9 cellular contexts compared by ENCODE assay signal in genomic region chr10:124043310-124044142, GRCh38. TPM values are rescaled to one million over a fixed set of nuclear protein-coding genes. Genes with fewer than 3 reads are reported as not detected.
DNase-seq lines count a peak whose midpoint lies in the region; ATAC-seq and TF ChIP-seq lines count a peak whose summit lies in the region.
"Had no signal": no experiment of that assay in that cellular context is flagged by ENCODE, and none has a peak within 500 bp of the region (broad histone marks: within the 10 kb centered on the region; RNA-seq: fewer than 3 reads in every experiment).

No MANE protein-coding gene starts in this region.

- POLR2A ChIA-PET in CD8-positive, alpha-beta memory T cell (lab: Charles Lee), result no interaction called here

- H3K9me3 ChIP-seq in right lobe of liver (no peaks in the 10 kb centered on the region), thyroid gland (no peaks in the 10 kb centered on the region)
- peaks cover 4% of the 10 kb centered on the region for H3K9me3 ChIP-seq in CD8-positive, alpha-beta memory T cell (ENCODE audit: low read length)

- H3K27me3 Mint-ChIP-seq in CD8-positive, alpha-beta memory T cell, result peaks cover 4 to 16% of the 10 kb centered on the region in 2 donors

- no peak for TF ChIP-seq POLR2A in right lobe of liver (IDR thresholded peaks at IDR 0.05)
- TF ChIP-seq POLR2A in thyroid gland (IDR thresholded peaks at IDR 0.05), result no peak

- CTCF ChIA-PET in CD8-positive, alpha-beta memory T cell (lab: Charles Lee), result no interaction called here

- H3K4me1 ChIP-seq in right lobe of liver (peaks cover 0 to 16% (median 1%) of the 10 kb centered on the region in 4 donors), thyroid gland (peaks cover 0 to 5% of the 10 kb centered on the region in 2 donors)
- H3K4me1 ChIP-seq in CD8-positive, alpha-beta memory T cell (ENCODE audit: insufficient read depth, low read length), result peaks cover 5% of the 10 kb centered on the region

- H3K9me3 Mint-ChIP-seq in CD8-positive, alpha-beta memory T cell, result peaks cover 0 to 4% (median 2%) of the 10 kb centered on the region in 5 donors

- DNase-seq in NOMO-1 (lab: John Stamatoyannopoulos, UW; ENCODE audit: unreplicated experiment in 2 of 2), result peak; percentile 72 to 92
- DNase-seq in right lobe of liver, result no peak
- no peak for DNase-seq in D341Med (ENCODE audit: low spot score)
- DNase-seq in thyroid gland, result no peak
- DNase-seq in CD8-positive, alpha-beta memory T cell, result no peak
- no peak for DNase-seq in stimulated activated CD4-positive, alpha-beta T cell treated with anti-CD3 and anti-CD28 coated beads, Interleukin-4, amount 100 ng/mL, for 24 hours
- DNase-seq: IMR-90 had no signal

- H3K4me3 ChIP-seq in right lobe of liver (peak overlapping the region in 2 of 3 donors; percentile 33 to 58), thyroid gland (replicated peaks in 1 of 3) (no peak overlapping the region)
- no peak overlapping the region for H3K4me3 ChIP-seq in CD8-positive, alpha-beta memory T cell (ENCODE audit: low read length)

- no peaks in the 10 kb centered on the region for H3K36me3 Mint-ChIP-seq in CD8-positive, alpha-beta memory T cell

- no peaks in the 10 kb centered on the region for H3K4me1 Mint-ChIP-seq in CD8-positive, alpha-beta memory T cell

- H3K27ac Mint-ChIP-seq in CD8-positive, alpha-beta memory T cell, result peak overlapping the region in 2 of 8 donors; percentile 57 to 78

- H3K27me3 ChIP-seq in right lobe of liver (no peaks in the 10 kb centered on the region), thyroid gland (no peaks in the 10 kb centered on the region)
- H3K27me3 ChIP-seq in CD8-positive, alpha-beta memory T cell (ENCODE audit: insufficient read depth, low read length, poor library complexity, severe bottlenecking), result no peaks in the 10 kb centered on the region

- peaks cover 0 to 29% (median 1%) of the 10 kb centered on the region in 4 donors for H3K36me3 ChIP-seq in right lobe of liver
- H3K36me3 ChIP-seq in thyroid gland, result peaks cover 26 to 30% of the 10 kb centered on the region in 2 donors
- H3K36me3 ChIP-seq in CD8-positive, alpha-beta memory T cell (ENCODE audit: insufficient read depth, low read length), result no peaks in the 10 kb centered on the region

- H3K27ac ChIP-seq in right lobe of liver (peak overlapping the region in 1 of 3 donors; percentile 45), thyroid gland (no peak overlapping the region)
- H3K27ac ChIP-seq in CD8-positive, alpha-beta memory T cell (ENCODE audit: low read depth, low read length), result no peak overlapping the region

- TF ChIP-seq CTCF in right lobe of liver (IDR thresholded peaks at IDR 0.05) (no peak), thyroid gland (IDR thresholded peaks at IDR 0.05) (no peak)

- peak; percentile 94 for ATAC-seq in GM18511 (IDR thresholded peaks at IDR 0.05; ENCODE audit: unreplicated experiment)
- peak; percentile 75 for ATAC-seq in HG02571 (IDR thresholded peaks at IDR 0.05; ENCODE audit: unreplicated experiment)
- peak in 2 of 4 donors; percentile 38 to 59 for ATAC-seq in right lobe of liver

- no peak overlapping the region for H3K4me3 Mint-ChIP-seq in CD8-positive, alpha-beta memory T cell

- 8% methylated on average over 8 of the region's 12 CpGs for WGBS in right lobe of liver (ENCODE audit: insufficient coverage, low coverage, low lambda C conversion rate, missing lambda C conversion rate)
- WGBS in thyroid gland, 2 donors, result 72 to 76% methylated on average over 12 of the region's 12 CpGs

- intact Hi-C loops in right lobe of liver (cut with DNase I) (no loop called here), thyroid gland (cut with DNase I) (no loop called here)

RNA-seq across cellular contexts. Expression of gene CHST15, which starts 49.9 kb away (rescaled TPM):
- total RNA-seq in right lobe of liver (10 to 100 TPM in 5 of 6 experiments, 1 to 10 TPM in 1; 9.2 to 25.8 (median 11.8) TPM), thyroid gland (100 to 1,000 TPM in 1 of 4 donors, 10 to 100 TPM in 3; 43.2 to 104 (median 81.5) TPM)
- under 1 TPM; 0.18 to 0.24 TPM for total RNA-seq in CD8-positive, alpha-beta memory T cell
- not detected for polyA plus RNA-seq in CD8-positive, alpha-beta memory T cell

Comparison
In these comparisons a context has a peak if more than half of its experiments do, and no peak if none do; other contexts are left out.
1. DNase-seq: peak in NOMO-1 (2 of 2); none in right lobe of liver (0 of 3), D341Med (single experiment), thyroid gland (0 of 2), CD8-positive, alpha-beta memory T cell (0 of 5) and stimulated activated CD4-positive, alpha-beta T cell treated with anti-CD3 and anti-CD28 coated beads, Interleukin-4, amount 100 ng/mL, for 24 hours (single experiment).
2. H3K4me3 ChIP-seq: peak in right lobe of liver (2 of 3); none in thyroid gland (0 of 3) and CD8-positive, alpha-beta memory T cell (single experiment).
3. RNA of gene CHST15, which starts 49.9 kb away (total RNA-seq): 43.2 to 104 TPM in thyroid gland and 9.2 to 25.8 TPM in right lobe of liver; 0.18 to 0.24 TPM in CD8-positive, alpha-beta memory T cell; every median in the first group is over 4 times any median in the second.